In genomic region chr1:211698161-211699026, GRCh38 we compare ENCODE assay signal across 1 cellular context.
TF ChIP-seq lines count a peak whose summit lies in the region.

No MANE protein-coding gene starts in this region.

TF ChIP-seq in K562, 482 proteins besides CTCF, POLR2A, EP300 and RAD21 (continued from another document and continues in another):
- TF ChIP-seq ZBTB2 (IDR thresholded peaks at IDR 0.05) (no peak), THRA (IDR thresholded peaks at IDR 0.05) (no peak), MYBL2 (IDR thresholded peaks at IDR 0.05; ENCODE audit: low read depth) (no peak), MYBL2 (CRISPR knock-in tag; IDR thresholded peaks at IDR 0.05; ENCODE audit: borderline replicate concordance) (no peak), POLR3A (IDR thresholded peaks at IDR 0.05; ENCODE audit: borderline replicate concordance, extremely low read depth, insufficient read depth, insufficient read length) (no peak), CC2D1A (IDR thresholded peaks at IDR 0.05) (peak; percentile 90), ZNF143 (CRISPR knock-in tag; IDR thresholded peaks at IDR 0.05) (no peak), TGIF2 (CRISPR knock-in tag; IDR thresholded peaks at IDR 0.05) (no peak), TFE3 (CRISPR knock-in tag; IDR thresholded peaks at IDR 0.05) (no peak), HBP1 (CRISPR knock-in tag; IDR thresholded peaks at IDR 0.05) (no peak), NUFIP1 (IDR thresholded peaks at IDR 0.05; ENCODE audit: partially characterized antibody) (no peak), ERF (CRISPR knock-in tag; IDR thresholded peaks at IDR 0.05) (0 out of 2 replicates have a peak, but pooled peaks have one; percentile 64), KAT2B (IDR thresholded peaks at IDR 0.05; ENCODE audit: low read depth, low read length) (no peak), ZBTB9 (CRISPR knock-in tag; IDR thresholded peaks at IDR 0.05) (peak; percentile 52; the same call in 1 of the 2 replicates), ZNF280A (IDR thresholded peaks at IDR 0.05; ENCODE audit: low read depth, partially characterized antibody) (no peak), TRIM28 (IDR thresholded peaks at IDR 0.05) (no peak), TFAP4 (CRISPR knock-in tag; IDR thresholded peaks at IDR 0.05; ENCODE audit: borderline replicate concordance) (peak; percentile 84), ZNF41 (CRISPR knock-in tag; conservative IDR thresholded peaks at IDR 0.05) (no peak), CHCHD3 (CRISPR knock-in tag; IDR thresholded peaks at IDR 0.05) (no peak), ARID2 (IDR thresholded peaks at IDR 0.05) (peak; percentile 95), SIN3B (IDR thresholded peaks at IDR 0.05; ENCODE audit: low read depth) (peak; percentile 39; the same call in 1 of the 2 replicates), CREB3 (tag; conservative IDR thresholded peaks at IDR 0.05; ENCODE audit: low read depth) (no peak), ZNF507 (tag; conservative IDR thresholded peaks at IDR 0.05) (no peak), REST (CRISPR knock-in tag; IDR thresholded peaks at IDR 0.05; ENCODE audit: low read depth) (peak; percentile 71; the same call in 1 of the 2 replicates), MYC (IDR thresholded peaks at IDR 0.05; ENCODE audit: low read depth, low read length) (peak; percentile 85), MYC (CRISPR knock-in tag; IDR thresholded peaks at IDR 0.05; ENCODE audit: borderline replicate concordance, low read depth) (no peak), ZNF217 (CRISPR knock-in tag; IDR thresholded peaks at IDR 0.05) (no peak), SRSF1 (IDR thresholded peaks at IDR 0.05; ENCODE audit: low read depth, low read length) (no peak), ZKSCAN1 (IDR thresholded peaks at IDR 0.05; ENCODE audit: low read depth, low read length) (no peak), ILF3 (IDR thresholded peaks at IDR 0.05; ENCODE audit: borderline replicate concordance) (no peak), ZBED1 (IDR thresholded peaks at IDR 0.05) (no peak), TEAD4 (IDR thresholded peaks at IDR 0.05; ENCODE audit: low read length) (peak; percentile 49), TEAD4 (CRISPR knock-in tag; IDR thresholded peaks at IDR 0.05; ENCODE audit: borderline replicate concordance) (no peak), ZNF76 (CRISPR knock-in tag; IDR thresholded peaks at IDR 0.05; ENCODE audit: borderline replicate concordance) (no peak), HMG20A (CRISPR knock-in tag; conservative IDR thresholded peaks at IDR 0.05) (0 out of 2 replicates have a peak, but pooled peaks have one; percentile 35), NFATC3 (IDR thresholded peaks at IDR 0.05) (no peak), MXI1 (IDR thresholded peaks at IDR 0.05; ENCODE audit: low read depth, low read length) (no peak), ZNF398 (CRISPR knock-in tag; IDR thresholded peaks at IDR 0.05) (no peak), MXD1 (CRISPR knock-in tag; IDR thresholded peaks at IDR 0.05; ENCODE audit: borderline replicate concordance, poor library complexity, severe bottlenecking) (no peak), PCBP2 (IDR thresholded peaks at IDR 0.05; ENCODE audit: low read depth, low read length, poor library complexity, severe bottlenecking) (no peak), PHF20 (IDR thresholded peaks at IDR 0.05; ENCODE audit: partially characterized antibody) (no peak), VEZF1 (CRISPR knock-in tag; IDR thresholded peaks at IDR 0.05) (peak; percentile 55), MAFK (IDR thresholded peaks at IDR 0.05; ENCODE audit: low read length) (no peak), RBM34 (IDR thresholded peaks at IDR 0.05; ENCODE audit: borderline replicate concordance, insufficient read depth, low read length) (no peak), XRCC4 (IDR thresholded peaks at IDR 0.05; ENCODE audit: extremely low read depth, insufficient read depth, insufficient read length) (no peak), TEAD2 (tag; IDR thresholded peaks at IDR 0.05) (no peak), EZH2 (IDR thresholded peaks at IDR 0.05; ENCODE audit: borderline replicate concordance, low read depth, low read length) (no peak)
